In genomic region chr21:17745086-17745485, GRCh38 we compare ENCODE assay signal across 35 cellular contexts.
"Had no signal": no experiment of that assay in that cellular context is flagged by ENCODE, and none has a peak within 500 bp of the region (broad histone marks: within the 10 kb centered on the region; RNA-seq: fewer than 3 reads in every experiment).

No MANE protein-coding gene starts in this region.

- H3K27ac ChIP-seq: KMS-11 had no signal

- H3K4me3 ChIP-seq: MG63 had no signal

- H3K9me3 ChIP-seq: MG63 had no signal

- DNase-seq: Karpas-422, Kasumi-1, MG63, MM.1S, MV-4-11, NCI-H1048, NCI-H1092, NCI-H1092 treated with DMSO at 0.1 percent for 48 hours, NCI-H1105, NCI-H1105 treated with DMSO at 0.1 percent for 48 hours, NCI-H1417, NCI-H1417 treated with DMSO at 0.1 percent for 48 hours, NCI-H1436, NCI-H1436 treated with DMSO at 0.1 percent for 48 hours, NCI-H146, NCI-H1694, NCI-H1694 treated with DMSO at 0.1 percent for 48 hours, NCI-H187, NCI-H187 treated with DMSO at 0.1 percent for 48 hours, NCI-H1930, NCI-H2029, NCI-H2029 treated with DMSO at 0.1 percent for 48 hours, NCI-H2081, NCI-H2081 treated with DMSO at 0.1 percent for 48 hours, NCI-H2107, NCI-H2171, NCI-H2171 treated with DMSO at 0.1 percent for 48 hours, NCI-H2227 treated with DMSO at 0.1 percent for 48 hours, NCI-H226, NCI-H345, NCI-H446, NCI-H446 treated with DMSO at 0.1 percent for 48 hours, NCI-H510A, NCI-H510A treated with DMSO at 0.1 percent for 48 hours had no signal

- H3K36me3 ChIP-seq: MG63 had no signal

- H3K27me3 ChIP-seq: MG63 had no signal

- H3K9ac ChIP-seq: KMS-11 had no signal

- H3K4me2 ChIP-seq: KMS-11 had no signal
